8 cellular contexts compared by ENCODE assay signal in the genomic region with DNA sequence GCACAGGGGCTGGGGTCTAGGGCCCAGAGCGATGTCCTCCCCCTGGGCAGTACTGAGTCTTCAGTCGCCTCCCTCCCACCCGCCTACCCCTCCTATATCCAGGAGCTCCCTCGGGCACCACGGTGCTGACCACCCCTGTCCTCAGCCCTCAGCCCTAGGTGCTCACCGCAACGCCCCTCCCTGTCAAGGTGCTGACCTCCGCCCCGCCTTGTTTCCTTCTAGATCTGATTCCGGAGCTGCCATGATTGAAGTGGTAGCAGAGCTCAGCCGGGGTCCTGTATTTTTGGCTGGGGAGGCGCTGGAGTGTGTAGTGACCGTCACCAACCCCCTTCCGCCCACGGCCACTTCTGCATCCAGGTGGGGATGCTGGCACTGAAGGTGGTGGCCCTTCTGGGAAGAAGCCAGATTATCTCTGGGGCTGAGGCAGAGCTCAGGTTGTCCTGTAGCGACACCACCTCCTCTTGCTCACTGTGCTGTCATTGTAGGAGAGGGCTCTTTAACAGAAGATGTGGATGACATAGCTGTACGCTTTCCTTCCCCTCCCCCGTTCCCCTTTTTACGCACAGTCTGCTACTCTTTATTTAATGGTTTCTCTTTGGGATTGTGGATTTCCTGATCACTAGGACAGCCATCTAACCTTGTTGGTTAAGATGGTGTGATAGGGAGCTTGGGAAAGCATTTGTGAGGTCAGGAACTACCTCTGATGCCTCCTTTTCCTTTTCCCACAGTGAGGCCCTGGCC. TPM values are rescaled to one million over a fixed set of nuclear protein-coding genes. Genes with fewer than 3 reads are reported as not detected.
DNase-seq lines count a peak whose midpoint lies in the region; ATAC-seq and TF ChIP-seq lines count a peak whose summit lies in the region.

No MANE protein-coding gene starts in this region.

- no peaks in the 10 kb centered on the region for H3K27me3 ChIP-seq in PC-3 (ENCODE audit: low read length)
- no peaks in the 10 kb centered on the region for H3K27me3 ChIP-seq in adipocyte (replicated peaks; ENCODE audit: control insufficient read depth, insufficient read depth, low read length)
- no peaks in the 10 kb centered on the region for H3K27me3 ChIP-seq in hepatocyte

- H3K9ac ChIP-seq in PC-3 (ENCODE audit: low read length) = peak overlapping the region; percentile 91
- H3K9ac ChIP-seq in adipocyte (ENCODE audit: low read length) = peak overlapping the region; percentile 96

- ATAC-seq in HG02840 (IDR thresholded peaks at IDR 0.05; ENCODE audit: low FRiP score, unreplicated experiment) = peak; percentile 34
- peak; percentile 13 for ATAC-seq in PC-3

- peaks cover 23% of the 10 kb centered on the region for H4K20me1 ChIP-seq in PC-3 (ENCODE audit: low read length)
- peaks cover 19% of the 10 kb centered on the region for H4K20me1 ChIP-seq in hepatocyte (ENCODE audit: insufficient read depth, poor library complexity, severe bottlenecking)

- TF ChIP-seq CTCF in PC-3 (conservative IDR thresholded peaks at IDR 0.05; ENCODE audit: low read depth, low read length) (no peak), hepatocyte (IDR thresholded peaks at IDR 0.05; ENCODE audit: poor library complexity) (peak; percentile 3)

- intact Hi-C loops in PC-3 (cut with micrococcal nuclease) = no loop called here

- H3K79me2 ChIP-seq in PC-3 (ENCODE audit: low read length) (peaks cover 61% of the 10 kb centered on the region), hepatocyte (peaks cover 61% of the 10 kb centered on the region)

- BruUV-seq in PC-3 (replicated peaks; lab: Mats Ljungman, UMichigan) = no TSS peak

- H3F3A ChIP-seq in PC-3 (ENCODE audit: low read length, unreplicated experiment) = no peaks in the 10 kb centered on the region

- H2AFZ ChIP-seq in PC-3 (ENCODE audit: low read length) = peak overlapping the region; percentile 88
- peak overlapping the region; percentile 76 for H2AFZ ChIP-seq in hepatocyte

- 8% methylated on average over 18 of the region's 19 CpGs for WGBS in hepatocyte (ENCODE audit: low lambda C conversion rate, missing lambda C conversion rate)

- H3K4me1 ChIP-seq in PC-3 (ENCODE audit: insufficient read depth, low read length) (peaks cover 26% of the 10 kb centered on the region), adipocyte (ENCODE audit: control insufficient read depth, insufficient read depth, low read length) (peaks cover 34% of the 10 kb centered on the region), hepatocyte (ENCODE audit: insufficient read depth) (peaks cover 23% of the 10 kb centered on the region)

- DNase-seq in DMS 273 (lab: John Stamatoyannopoulos, UW; ENCODE audit: unreplicated experiment) (peak; percentile 30), DMS 273 treated with DMSO at 0.1 percent for 48 hours (lab: John Stamatoyannopoulos, UW) (no peak), PC-3 (peak; percentile 19), adipocyte (ENCODE audit: low read depth) (peak; percentile 43), hepatocyte (ENCODE audit: low spot score) (peak; percentile 65), skeletal muscle cell (ENCODE audit: low read depth) (no peak), NCI-H1048 (lab: John Stamatoyannopoulos, UW) (no peak)

- peak overlapping the region; percentile 95 for H3K4me3 ChIP-seq in PC-3 (ENCODE audit: low read length)
- H3K4me3 ChIP-seq in adipocyte (ENCODE audit: low read length) = peak overlapping the region; percentile 93
- peak overlapping the region; percentile 86 for H3K4me3 ChIP-seq in hepatocyte
- peak overlapping the region; percentile 92 for H3K4me3 ChIP-seq in skeletal muscle cell (ENCODE audit: low read depth, low read length)

- H3K9me2 ChIP-seq in PC-3 (replicated peaks; ENCODE audit: low read length) (no peaks in the 10 kb centered on the region), hepatocyte (replicated peaks; ENCODE audit: insufficient read depth) (no peaks in the 10 kb centered on the region)

- H3K9me3 ChIP-seq in PC-3 (ENCODE audit: low read length) (no peaks in the 10 kb centered on the region), adipocyte (ENCODE audit: control insufficient read depth, low read length) (no peaks in the 10 kb centered on the region), hepatocyte (ENCODE audit: low read depth) (no peaks in the 10 kb centered on the region)

- no peaks in the 10 kb centered on the region; the same call in 1 of the 2 replicates for H3K36me3 ChIP-seq in PC-3 (ENCODE audit: low read depth, low read length)
- H3K36me3 ChIP-seq in adipocyte (ENCODE audit: control insufficient read depth, insufficient read depth, low read length, severe bottlenecking) = peaks cover 40% of the 10 kb centered on the region
- no peaks in the 10 kb centered on the region for H3K36me3 ChIP-seq in hepatocyte (replicated peaks; ENCODE audit: insufficient read depth, low read depth)

- CTCF ChIA-PET in PC-3 (lab: Charles Lee) = interaction anchor here (2.1 kb wide), 1 partner anchor 22 kb away, joined by 6 read pairs; no protein-coding TSS in a partner anchor

- POLR2A ChIA-PET in PC-3 (lab: Charles Lee; ENCODE audit: unreplicated experiment) = interaction anchor here (0.9 to 1.0 kb wide), 2 partner anchors 13 to 18 kb away, joined by 3 to 6 read pairs; partner anchors contain the start of genes CREB3 and TLN1

- peak overlapping the region; percentile 98 for H3K4me2 ChIP-seq in PC-3 (ENCODE audit: low read length)
- peak overlapping the region; percentile 95 for H3K4me2 ChIP-seq in hepatocyte

- peak overlapping the region; percentile 65 for H3K27ac ChIP-seq in PC-3 (ENCODE audit: low read length)
- H3K27ac ChIP-seq in hepatocyte = peak overlapping the region; percentile 97

RNA-seq across cellular contexts. Expression of gene RGP1, which starts 0.6 kb away (rescaled TPM):
- total RNA-seq in PC-3 (2014; rRNA removed) (13.8 and 14.3 TPM in 2 replicates), hepatocyte (17.1 and 19.3 TPM in 2 replicates)
- 11.2 and 11.4 TPM in 2 replicates for polyA plus RNA-seq in hepatocyte

RNA-seq across cellular contexts. Expression of gene GBA2, which starts 0.7 kb away (rescaled TPM):
- total RNA-seq in PC-3 (2014; rRNA removed) (60.9 and 81.7 TPM in 2 replicates), hepatocyte (58.5 and 60.5 TPM in 2 replicates)
- 77.5 and 80.2 TPM in 2 replicates for polyA plus RNA-seq in hepatocyte

RNA-seq across cellular contexts. Expression of gene MSMP, which starts 4.4 kb away (rescaled TPM):
- 145 and 149 TPM in 2 replicates for total RNA-seq in PC-3 (2014; rRNA removed)
- total RNA-seq in hepatocyte = not detected in 2 replicates
- polyA plus RNA-seq in hepatocyte = not detected in 2 replicates

RNA-seq across cellular contexts. Expression of gene CREB3, which starts 17.2 kb away (rescaled TPM):
- total RNA-seq in PC-3 (2014; rRNA removed) (34.8 and 47.1 TPM in 2 replicates), hepatocyte (54.6 and 69.6 TPM in 2 replicates)
- 79.8 and 79.9 TPM in 2 replicates for polyA plus RNA-seq in hepatocyte

RNA-seq across cellular contexts. Expression of gene TLN1, which starts 17.7 kb away (rescaled TPM):
- 118 and 153 TPM in 2 replicates for total RNA-seq in PC-3 (2014; rRNA removed)
- 100 and 113 TPM in 2 replicates for total RNA-seq in hepatocyte
- 70.5 and 73.4 TPM in 2 replicates for polyA plus RNA-seq in hepatocyte

Comparison
In these comparisons a context has a peak if more than half of its experiments do, and no peak if none do; other contexts are left out.
1. DNase-seq: peak in DMS 273 (single experiment), PC-3 (single experiment), adipocyte (single experiment) and hepatocyte (single experiment); none in DMS 273 treated with DMSO at 0.1 percent for 48 hours (single experiment), skeletal muscle cell (single experiment) and NCI-H1048 (single experiment).
2. RNA of gene MSMP, which starts 4.4 kb away (total RNA-seq): 145 to 149 TPM in PC-3; not detected in hepatocyte; every median in the first group is over 100 times any median in the second.
3. Peak in every context shown above with its lines, with median percentiles within 50 percentile points of each other: H3K4me3 ChIP-seq.